ENCODE assay signal across 1 cellular context in the genomic region with DNA sequence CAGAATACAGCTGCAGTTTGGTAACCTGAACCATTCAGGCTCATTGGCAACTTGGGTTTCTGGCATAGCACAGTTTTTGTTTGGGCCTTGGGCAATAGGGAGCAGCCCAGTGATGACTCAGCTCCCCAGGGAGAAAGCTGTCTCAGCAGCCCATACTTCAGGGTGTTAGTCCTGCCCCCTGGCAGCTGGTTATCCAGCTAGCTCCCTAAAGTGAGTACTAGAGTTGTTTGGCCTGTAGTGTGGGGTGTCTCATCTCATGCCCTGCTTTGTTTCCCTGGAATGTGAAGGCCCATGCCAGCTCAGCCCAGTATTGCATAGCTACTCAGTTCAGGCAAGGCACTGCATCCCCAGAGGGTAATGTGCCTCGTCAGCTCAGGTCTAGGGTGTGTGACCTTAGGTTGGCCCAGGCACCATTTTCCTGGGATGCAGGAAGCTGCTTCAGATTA.
TF ChIP-seq lines count a peak whose summit lies in the region.

No MANE protein-coding gene starts in this region.

TF ChIP-seq in HCT116, 20 proteins besides CTCF, POLR2A, EP300 and RAD21:
- TF ChIP-seq, protein P1, sequence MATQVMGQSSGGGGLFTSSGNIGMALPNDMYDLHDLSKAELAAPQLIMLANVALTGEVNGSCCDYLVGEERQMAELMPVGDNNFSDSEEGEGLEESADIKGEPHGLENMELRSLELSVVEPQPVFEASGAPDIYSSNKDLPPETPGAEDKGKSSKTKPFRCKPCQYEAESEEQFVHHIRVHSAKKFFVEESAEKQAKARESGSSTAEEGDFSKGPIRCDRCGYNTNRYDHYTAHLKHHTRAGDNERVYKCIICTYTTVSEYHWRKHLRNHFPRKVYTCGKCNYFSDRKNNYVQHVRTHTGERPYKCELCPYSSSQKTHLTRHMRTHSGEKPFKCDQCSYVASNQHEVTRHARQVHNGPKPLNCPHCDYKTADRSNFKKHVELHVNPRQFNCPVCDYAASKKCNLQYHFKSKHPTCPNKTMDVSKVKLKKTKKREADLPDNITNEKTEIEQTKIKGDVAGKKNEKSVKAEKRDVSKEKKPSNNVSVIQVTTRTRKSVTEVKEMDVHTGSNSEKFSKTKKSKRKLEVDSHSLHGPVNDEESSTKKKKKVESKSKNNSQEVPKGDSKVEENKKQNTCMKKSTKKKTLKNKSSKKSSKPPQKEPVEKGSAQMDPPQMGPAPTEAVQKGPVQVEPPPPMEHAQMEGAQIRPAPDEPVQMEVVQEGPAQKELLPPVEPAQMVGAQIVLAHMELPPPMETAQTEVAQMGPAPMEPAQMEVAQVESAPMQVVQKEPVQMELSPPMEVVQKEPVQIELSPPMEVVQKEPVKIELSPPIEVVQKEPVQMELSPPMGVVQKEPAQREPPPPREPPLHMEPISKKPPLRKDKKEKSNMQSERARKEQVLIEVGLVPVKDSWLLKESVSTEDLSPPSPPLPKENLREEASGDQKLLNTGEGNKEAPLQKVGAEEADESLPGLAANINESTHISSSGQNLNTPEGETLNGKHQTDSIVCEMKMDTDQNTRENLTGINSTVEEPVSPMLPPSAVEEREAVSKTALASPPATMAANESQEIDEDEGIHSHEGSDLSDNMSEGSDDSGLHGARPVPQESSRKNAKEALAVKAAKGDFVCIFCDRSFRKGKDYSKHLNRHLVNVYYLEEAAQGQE (IDR thresholded peaks at IDR 0.05; ENCODE audit: low read depth), result no peak
- TF ChIP-seq SP1 (IDR thresholded peaks at IDR 0.05; ENCODE audit: low read depth), result no peak
- no peak for TF ChIP-seq SIN3A (IDR thresholded peaks at IDR 0.05; ENCODE audit: low read depth)
- no peak for TF ChIP-seq ELF1 (IDR thresholded peaks at IDR 0.05; ENCODE audit: borderline replicate concordance, low read depth)
- no peak for TF ChIP-seq CEBPB (IDR thresholded peaks at IDR 0.05; ENCODE audit: low read depth)
- TF ChIP-seq JUND (IDR thresholded peaks at IDR 0.05), result no peak
